8 cellular contexts compared by ENCODE assay signal in the genomic region with DNA sequence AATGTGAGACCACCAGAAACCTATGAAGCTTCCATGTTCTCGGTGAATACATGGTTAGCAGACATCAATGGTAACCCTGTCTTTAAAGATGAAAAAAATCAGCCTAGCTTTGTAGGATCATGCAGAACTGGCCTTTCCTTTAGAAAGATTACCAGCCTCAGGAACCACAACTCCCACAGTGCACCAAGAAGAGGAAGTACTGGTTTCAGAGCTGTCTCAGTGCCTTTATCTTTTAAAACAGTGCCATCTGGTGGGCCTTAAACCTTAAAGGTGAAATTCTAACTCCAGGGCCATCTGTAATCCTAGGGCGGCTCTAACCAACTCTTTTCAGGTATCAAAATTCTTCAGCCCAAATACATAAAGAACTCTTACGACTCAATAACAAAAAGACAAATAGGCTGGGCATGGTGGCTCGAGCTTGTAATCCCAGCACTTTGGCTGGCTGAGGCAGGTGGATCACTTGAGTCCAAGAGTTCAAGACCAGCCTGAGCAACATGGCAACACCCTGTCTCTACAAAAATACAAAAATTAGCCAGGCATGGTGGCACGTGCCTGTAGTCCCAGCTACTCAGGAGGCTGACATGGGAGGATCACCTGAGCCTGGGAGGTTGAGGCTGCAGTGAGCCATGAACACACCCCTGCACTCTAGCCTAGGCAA. TPM values are rescaled to one million over a fixed set of nuclear protein-coding genes. Genes with fewer than 3 reads are reported as not detected.
A peak's percentile ranks its signal among the peaks of the same experiment; 100 is the strongest.
DNase-seq lines count a peak whose midpoint lies in the region; ATAC-seq and TF ChIP-seq lines count a peak whose summit lies in the region.

No MANE protein-coding gene starts in this region.

- BruUV-seq in Caco-2 (replicated peaks; lab: Mats Ljungman, UMichigan), result no TSS peak

- peak overlapping the region; percentile 41 for H3K27ac ChIP-seq in neutrophil

- H3K36me3 Mint-ChIP-seq in Caco-2 (ENCODE audit: insufficient read depth, unreplicated experiment), result peaks cover 8% of the 10 kb centered on the region

- intact Hi-C loops in Caco-2 (cut with micrococcal nuclease; ENCODE audit: unreplicated experiment), result loop anchor here (1.0 to 10.0 kb wide), 7 partner anchors 46 to 351 kb away; no protein-coding TSS in a partner anchor

- H3K4me1 ChIP-seq in Caco-2, result peaks cover 11% of the 10 kb centered on the region
- H3K4me1 ChIP-seq in neutrophil (ENCODE audit: control insufficient read depth in 1 of 2, insufficient read depth in 1 of 2, low read depth in 1 of 2, low read length in 1 of 2), result peaks cover 20 to 27% of the 10 kb centered on the region in 2 experiments

- CTCF ChIA-PET in Caco-2 (lab: Charles Lee), result interaction anchor here (0.6 to 1.7 kb wide), 12 partner anchors 15 to 252 kb away, joined by 3 to 19 read pairs (median 4); partner anchors contain the start of genes DRC3 and TOM1L2

- H3K27me3 Mint-ChIP-seq in Caco-2 (ENCODE audit: insufficient read depth, unreplicated experiment), result no peaks in the 10 kb centered on the region

- DNase-seq in Caco-2, result peak; percentile 66 to 75
- peak; percentile 73 for DNase-seq in HuH-7.5 (ENCODE audit: low spot score)
- peak; percentile 88 to 96 for DNase-seq in NOMO-1 (lab: John Stamatoyannopoulos, UW; ENCODE audit: unreplicated experiment in 2 of 2)
- DNase-seq in activated T-cell treated with anti-CD3 and anti-CD28 coated beads, Interleukin-2, amount 50 U/mL, for 48 hours, result peak; percentile 28 to 43
- peak; percentile 87 for DNase-seq in fibroblast of villous mesenchyme (ENCODE audit: low read depth)

- H3K4me3 ChIP-seq in Caco-2 (ENCODE audit: low read depth, low read length) (no peak overlapping the region), fibroblast of villous mesenchyme (ENCODE audit: low read depth, low read length) (no peak overlapping the region), neutrophil (ENCODE audit: low read depth in 1 of 2, low read length in 1 of 2) (no peak overlapping the region)

- H3K4me1 Mint-ChIP-seq in Caco-2 (ENCODE audit: low read depth, unreplicated experiment), result peaks cover 14% of the 10 kb centered on the region

- TF ChIP-seq CTCF in Caco-2 (IDR thresholded peaks at IDR 0.05; ENCODE audit: insufficient read depth in 1 of 2, low read depth in 1 of 2, low read length in 1 of 2, severe bottlenecking in 1 of 2, unreplicated experiment in 1 of 2) (peak; percentile 75 to 81), fibroblast of villous mesenchyme (IDR thresholded peaks at IDR 0.05; ENCODE audit: insufficient read depth, low read depth, low read length) (peak; percentile 61), neutrophil (IDR thresholded peaks at IDR 0.05) (peak; percentile 77)

- no peaks in the 10 kb centered on the region for H3K9me3 Mint-ChIP-seq in Caco-2 (ENCODE audit: unreplicated experiment)

- no peaks in the 10 kb centered on the region for H3K36me3 ChIP-seq in Caco-2 (ENCODE audit: control insufficient read depth, insufficient read depth, low read length)
- H3K36me3 ChIP-seq in neutrophil, result no peaks in the 10 kb centered on the region

- H3K9me3 ChIP-seq in Caco-2, result no peaks in the 10 kb centered on the region
- H3K9me3 ChIP-seq in neutrophil, result no peaks in the 10 kb centered on the region

- H3K27me3 ChIP-seq in Caco-2 (replicated peaks; ENCODE audit: control insufficient read depth, insufficient read depth, low read length), result no peaks in the 10 kb centered on the region
- no peaks in the 10 kb centered on the region for H3K27me3 ChIP-seq in neutrophil

- ATAC-seq in GM19455 (IDR thresholded peaks at IDR 0.05; ENCODE audit: unreplicated experiment) (peak; percentile 61), GM21786 (IDR thresholded peaks at IDR 0.05; ENCODE audit: unreplicated experiment) (no peak)

- H3K27ac Mint-ChIP-seq in Caco-2 (ENCODE audit: unreplicated experiment), result no peak overlapping the region

- POLR2A ChIA-PET in Caco-2 (lab: Charles Lee), result interaction anchor here (0.7 kb wide), 1 partner anchor 88 kb away, joined by 6 read pairs; no protein-coding TSS in a partner anchor

- H3K4me3 Mint-ChIP-seq in Caco-2 (ENCODE audit: unreplicated experiment), result no peak overlapping the region

RNA-seq across cellular contexts. Expression of gene ATPAF2, which starts 5.4 kb away (rescaled TPM):
- total RNA-seq in Caco-2 (2022), result 37.9 and 40.3 TPM in 2 replicates
- 13.0 and 15.5 TPM in 2 replicates for total RNA-seq in fibroblast of villous mesenchyme

RNA-seq across cellular contexts. Expression of gene GID4, which starts 5.6 kb away (rescaled TPM):
- 12.7 and 14.0 TPM in 2 replicates for total RNA-seq in Caco-2 (2022)
- total RNA-seq in fibroblast of villous mesenchyme, result 6.8 and 7.8 TPM in 2 replicates

RNA-seq across cellular contexts. Expression of gene DRG2, which starts 54.2 kb away (rescaled TPM):
- total RNA-seq in Caco-2 (2022), result 47.9 and 54.8 TPM in 2 replicates
- 30.3 and 33.2 TPM in 2 replicates for total RNA-seq in fibroblast of villous mesenchyme

Comparison
In these comparisons a context has a peak if more than half of its experiments do, and no peak if none do; other contexts are left out.
1. DNase-seq: peak in every context shown above with its lines; median percentile 92 in NOMO-1; 87 in fibroblast of villous mesenchyme; 73 in HuH-7.5; 70 in Caco-2; 36 in activated T-cell treated with anti-CD3 and anti-CD28 coated beads, Interleukin-2, amount 50 U/mL, for 48 hours.